In genomic region chr16:57194512-57194911, GRCh38 we compare ENCODE assay signal across 10 cellular contexts. TPM values are rescaled to one million over a fixed set of nuclear protein-coding genes. Genes with fewer than 3 reads are reported as not detected.
A peak's percentile ranks its signal among the peaks of the same experiment; 100 is the strongest.
DNase-seq lines count a peak whose midpoint lies in the region; ATAC-seq and TF ChIP-seq lines count a peak whose summit lies in the region.
"Had no signal": no experiment of that assay in that cellular context is flagged by ENCODE, and none has a peak within 500 bp of the region (broad histone marks: within the 10 kb centered on the region; RNA-seq: fewer than 3 reads in every experiment).

No MANE protein-coding gene starts in this region.

- H3K36me3 Mint-ChIP-seq in activated CD4-positive, alpha-beta memory T cell treated with anti-CD3 and anti-CD28 coated beads for 36 hours: no peaks in the 10 kb centered on the region
- H3K36me3 Mint-ChIP-seq in activated CD4-positive, alpha-beta memory T cell treated with anti-CD3 and anti-CD28 coated beads, Interleukin-2, amount 10 ng/mL, durations not matched to agents 7 days and 5 days (ENCODE audit: low read depth): peaks cover 10% of the 10 kb centered on the region

- H3K4me1 ChIP-seq in SJSA1 (replicated peaks) (peaks cover 58% of the 10 kb centered on the region), foreskin keratinocyte (peaks cover 52% of the 10 kb centered on the region), thoracic aorta (ENCODE audit: control insufficient read depth in 1 of 2, low read depth in 2 of 2) (peaks cover 45 to 67% of the 10 kb centered on the region in 2 donors)

- H3K27me3 Mint-ChIP-seq in activated CD4-positive, alpha-beta memory T cell treated with anti-CD3 and anti-CD28 coated beads for 36 hours: no peaks in the 10 kb centered on the region
- no peaks in the 10 kb centered on the region for H3K27me3 Mint-ChIP-seq in activated CD4-positive, alpha-beta memory T cell treated with anti-CD3 and anti-CD28 coated beads, Interleukin-2, amount 10 ng/mL, durations not matched to agents 7 days and 5 days

- H3K27ac ChIP-seq in SJSA1 (peak overlapping the region; percentile 71), foreskin keratinocyte (peak overlapping the region; percentile 3), thoracic aorta (peak overlapping the region; percentile 21 to 42)
- H3K27ac ChIP-seq: BLaER1 treated with 17β-estradiol and CSF1 and Interleukin-3, amounts not matched to agents 10 nM and 100 nM had no signal

- peaks cover 24% of the 10 kb centered on the region for H3K4me1 Mint-ChIP-seq in activated CD4-positive, alpha-beta memory T cell treated with anti-CD3 and anti-CD28 coated beads for 36 hours (ENCODE audit: low read depth)
- peaks cover 13% of the 10 kb centered on the region for H3K4me1 Mint-ChIP-seq in activated CD4-positive, alpha-beta memory T cell treated with anti-CD3 and anti-CD28 coated beads, Interleukin-2, amount 10 ng/mL, durations not matched to agents 7 days and 5 days

- H3K9me3 ChIP-seq in SJSA1 (replicated peaks): no peaks in the 10 kb centered on the region
- H3K9me3 ChIP-seq in thoracic aorta: no peaks in the 10 kb centered on the region

- peaks cover 18% of the 10 kb centered on the region for H3K36me3 ChIP-seq in SJSA1
- peaks cover 5% of the 10 kb centered on the region for H3K36me3 ChIP-seq in thoracic aorta

- CTCF ChIA-PET in activated CD4-positive, alpha-beta memory T cell treated with anti-CD3 and anti-CD28 coated beads for 36 hours (lab: Charles Lee): no interaction called here
- CTCF ChIA-PET in activated CD4-positive, alpha-beta memory T cell treated with anti-CD3 and anti-CD28 coated beads, Interleukin-2, amount 10 ng/mL, durations not matched to agents 7 days and 5 days (lab: Charles Lee): no interaction called here

- H3K27ac Mint-ChIP-seq in activated CD4-positive, alpha-beta memory T cell treated with anti-CD3 and anti-CD28 coated beads for 36 hours: peak overlapping the region; percentile 10
- no peak overlapping the region for H3K27ac Mint-ChIP-seq in activated CD4-positive, alpha-beta memory T cell treated with anti-CD3 and anti-CD28 coated beads, Interleukin-2, amount 10 ng/mL, durations not matched to agents 7 days and 5 days

- no peaks in the 10 kb centered on the region for H3K9me3 Mint-ChIP-seq in activated CD4-positive, alpha-beta memory T cell treated with anti-CD3 and anti-CD28 coated beads for 36 hours
- no peaks in the 10 kb centered on the region for H3K9me3 Mint-ChIP-seq in activated CD4-positive, alpha-beta memory T cell treated with anti-CD3 and anti-CD28 coated beads, Interleukin-2, amount 10 ng/mL, durations not matched to agents 7 days and 5 days

- intact Hi-C loops in activated CD4-positive, alpha-beta memory T cell treated with anti-CD3 and anti-CD28 coated beads for 36 hours (cut with micrococcal nuclease): no loop called here

- H3K4me3 Mint-ChIP-seq in activated CD4-positive, alpha-beta memory T cell treated with anti-CD3 and anti-CD28 coated beads for 36 hours: no peak overlapping the region
- H3K4me3 Mint-ChIP-seq in activated CD4-positive, alpha-beta memory T cell treated with anti-CD3 and anti-CD28 coated beads, Interleukin-2, amount 10 ng/mL, durations not matched to agents 7 days and 5 days: no peak overlapping the region

- peak; percentile 97 for ATAC-seq in foreskin keratinocyte
- peak; percentile 61 for ATAC-seq in thoracic aorta (ENCODE audit: insufficient number of reproducible peaks, low FRiP score, low read depth)
- ATAC-seq in GM18867 (IDR thresholded peaks at IDR 0.05; ENCODE audit: unreplicated experiment): no peak
- ATAC-seq in GM18519 (IDR thresholded peaks at IDR 0.05; ENCODE audit: low FRiP score, unreplicated experiment): no peak

- POLR2A ChIA-PET in activated CD4-positive, alpha-beta memory T cell treated with anti-CD3 and anti-CD28 coated beads for 36 hours (lab: Charles Lee): no interaction called here
- POLR2A ChIA-PET in activated CD4-positive, alpha-beta memory T cell treated with anti-CD3 and anti-CD28 coated beads, Interleukin-2, amount 10 ng/mL, durations not matched to agents 7 days and 5 days (lab: Charles Lee): no interaction called here

- no peaks in the 10 kb centered on the region for H3K27me3 ChIP-seq in SJSA1 (replicated peaks)
- H3K27me3 ChIP-seq in foreskin keratinocyte: no peaks in the 10 kb centered on the region
- no peaks in the 10 kb centered on the region for H3K27me3 ChIP-seq in thoracic aorta (replicated peaks; ENCODE audit: insufficient read depth)
- H3K27me3 ChIP-seq: BLaER1 treated with 17β-estradiol and CSF1 and Interleukin-3, amounts not matched to agents 10 nM and 100 nM had no signal

- H3K4me3 ChIP-seq in SJSA1 (no peak overlapping the region), thoracic aorta (peak overlapping the region; percentile 2)
- H3K4me3 ChIP-seq: BLaER1 treated with 17β-estradiol and CSF1 and Interleukin-3, amounts not matched to agents 10 nM and 100 nM had no signal

- TF ChIP-seq CTCF in foreskin keratinocyte (conservative IDR thresholded peaks at IDR 0.05): no peak
- no peak for TF ChIP-seq CTCF in thoracic aorta (IDR thresholded peaks at IDR 0.05)

- no peak for DNase-seq in activated CD4-positive, alpha-beta memory T cell treated with anti-CD3 and anti-CD28 coated beads for 36 hours
- no peak for DNase-seq in activated CD4-positive, alpha-beta memory T cell treated with anti-CD3 and anti-CD28 coated beads, Interleukin-2, amount 10 ng/mL, durations not matched to agents 7 days and 5 days
- DNase-seq in SJSA1 (ENCODE audit: low read depth in 1 of 2, low spot score in 2 of 2) (peak; percentile 54 to 82), foreskin keratinocyte (peak; percentile 77 to 89), thoracic aorta (ENCODE audit: low spot score) (no peak), NCI-H128 (lab: John Stamatoyannopoulos, UW; ENCODE audit: unreplicated experiment) (no peak)
- DNase-seq: head of caudate nucleus had no signal

RNA-seq across cellular contexts. Expression of gene RSPRY1, which starts 8.4 kb away (rescaled TPM):
- total RNA-seq in activated CD4-positive, alpha-beta memory T cell treated with anti-CD3 and anti-CD28 coated beads for 36 hours: 10 to 100 TPM; 31.5 to 33.3 TPM
- total RNA-seq in activated CD4-positive, alpha-beta memory T cell treated with anti-CD3 and anti-CD28 coated beads, Interleukin-2, amount 10 ng/mL, durations not matched to agents 7 days and 5 days: 10 to 100 TPM; 34.1 to 39.3 TPM
- 13.9 and 40.2 TPM in 2 replicates for total RNA-seq in SJSA1 (2014; rRNA removed; shearing (Covaris generic))
- total RNA-seq in foreskin keratinocyte (40.9 and 41.1 TPM in 2 replicates), thoracic aorta (10 to 100 TPM; 28.7 to 32.5 TPM)
- polyA plus RNA-seq in foreskin keratinocyte: 10.6 and 12.2 TPM in 2 replicates

RNA-seq across cellular contexts. Expression of gene PSME3IP1, which starts 8.7 kb away (rescaled TPM):
- total RNA-seq in activated CD4-positive, alpha-beta memory T cell treated with anti-CD3 and anti-CD28 coated beads for 36 hours: 100 to 1,000 TPM; 101 to 102 TPM
- 100 to 1,000 TPM; 112 to 115 TPM for total RNA-seq in activated CD4-positive, alpha-beta memory T cell treated with anti-CD3 and anti-CD28 coated beads, Interleukin-2, amount 10 ng/mL, durations not matched to agents 7 days and 5 days
- total RNA-seq in SJSA1 (2014; rRNA removed; shearing (Covaris generic)): 93.1 and 112 TPM in 2 replicates
- 75.2 and 75.4 TPM in 2 replicates for total RNA-seq in foreskin keratinocyte
- polyA plus RNA-seq in foreskin keratinocyte: 79.6 and 89.1 TPM in 2 replicates
- total RNA-seq in thoracic aorta: 10 to 100 TPM; 39.1 to 64.8 TPM

RNA-seq across cellular contexts. Expression of gene ARL2BP, which starts 50.5 kb away (rescaled TPM):
- 10 to 100 TPM; 16.4 to 16.9 TPM for total RNA-seq in activated CD4-positive, alpha-beta memory T cell treated with anti-CD3 and anti-CD28 coated beads for 36 hours
- 10 to 100 TPM; 32.8 to 32.9 TPM for total RNA-seq in activated CD4-positive, alpha-beta memory T cell treated with anti-CD3 and anti-CD28 coated beads, Interleukin-2, amount 10 ng/mL, durations not matched to agents 7 days and 5 days
- total RNA-seq in SJSA1 (2014; rRNA removed; shearing (Covaris generic)): 115 and 118 TPM in 2 replicates
- total RNA-seq in foreskin keratinocyte (57.7 and 59.2 TPM in 2 replicates), thoracic aorta (10 to 100 TPM; 54.7 to 64.0 TPM)
- polyA plus RNA-seq in foreskin keratinocyte: 38.8 and 44.3 TPM in 2 replicates

Comparison
In these comparisons a context has a peak if more than half of its experiments do, and no peak if none do; other contexts are left out.
1. DNase-seq: peak in SJSA1 (2 of 2) and foreskin keratinocyte (2 of 2); none in activated CD4-positive, alpha-beta memory T cell treated with anti-CD3 and anti-CD28 coated beads for 36 hours (single experiment), activated CD4-positive, alpha-beta memory T cell treated with anti-CD3 and anti-CD28 coated beads, Interleukin-2, amount 10 ng/mL, durations not matched to agents 7 days and 5 days (single experiment), thoracic aorta (single experiment) and NCI-H128 (single experiment).
2. H3K27ac ChIP-seq: peak in every context shown above with its lines; median percentile 71 in SJSA1; 32 in thoracic aorta; 3 in foreskin keratinocyte.
3. ATAC-seq: peak in foreskin keratinocyte (single experiment) and thoracic aorta (single experiment); none in GM18867 (single experiment) and GM18519 (single experiment).